In genomic region chr6:37552267-37552666, GRCh38 we compare ENCODE assay signal across 15 cellular contexts.
"Had no signal": no experiment of that assay in that cellular context is flagged by ENCODE, and none has a peak within 500 bp of the region (broad histone marks: within the 10 kb centered on the region; RNA-seq: fewer than 3 reads in every experiment).

No MANE protein-coding gene starts in this region.

- H2AFZ ChIP-seq: hepatocyte had no signal

- H3K27ac ChIP-seq: hepatocyte, spleen, tibial artery had no signal

- H3K27ac Mint-ChIP-seq: activated CD4-positive, alpha-beta memory T cell treated with anti-CD3 and anti-CD28 coated beads, Interleukin-2, amount 10 ng/mL, durations not matched to agents 7 days and 5 days; activated CD8-positive, alpha-beta memory T cell treated with anti-CD3 and anti-CD28 coated beads, Interleukin-2, amount 10 ng/mL, durations not matched to agents 7 days and 5 days; effector memory CD8-positive, alpha-beta T cell; natural killer cell had no signal

- H3K4me3 Mint-ChIP-seq: activated CD4-positive, alpha-beta memory T cell treated with anti-CD3 and anti-CD28 coated beads, Interleukin-2, amount 10 ng/mL, durations not matched to agents 7 days and 5 days; activated CD8-positive, alpha-beta memory T cell treated with anti-CD3 and anti-CD28 coated beads, Interleukin-2, amount 10 ng/mL, durations not matched to agents 7 days and 5 days; activated naive CD8-positive, alpha-beta T cell; effector memory CD8-positive, alpha-beta T cell; natural killer cell had no signal

- H3K36me3 Mint-ChIP-seq: activated CD8-positive, alpha-beta memory T cell treated with anti-CD3 and anti-CD28 coated beads, Interleukin-2, amount 10 ng/mL, durations not matched to agents 7 days and 5 days; activated naive CD8-positive, alpha-beta T cell; natural killer cell had no signal

- H3K36me3 ChIP-seq: spleen, tibial artery had no signal

- H3K9me3 Mint-ChIP-seq: activated CD4-positive, alpha-beta memory T cell treated with anti-CD3 and anti-CD28 coated beads, Interleukin-2, amount 10 ng/mL, durations not matched to agents 7 days and 5 days; effector memory CD8-positive, alpha-beta T cell; natural killer cell had no signal

- H3K9me3 ChIP-seq: spleen, tibial artery had no signal

- H3K4me2 ChIP-seq: hepatocyte had no signal

- ATAC-seq: activated CD8-positive, alpha-beta memory T cell treated with anti-CD3 and anti-CD28 coated beads, Interleukin-2, amount 10 ng/mL, durations not matched to agents 7 days and 5 days; effector memory CD8-positive, alpha-beta T cell; left cardiac atrium; natural killer cell; stimulated activated naive CD8-positive, alpha-beta T cell treated with anti-CD3 and anti-CD28 coated beads, Interleukin-15, Interleukin-2, amounts not matched to agents 100 U/mL and 50 U/mL, for 24 hours had no signal

- H3K27me3 Mint-ChIP-seq: activated CD4-positive, alpha-beta memory T cell treated with anti-CD3 and anti-CD28 coated beads, Interleukin-2, amount 10 ng/mL, durations not matched to agents 7 days and 5 days; activated CD8-positive, alpha-beta memory T cell treated with anti-CD3 and anti-CD28 coated beads, Interleukin-2, amount 10 ng/mL, durations not matched to agents 7 days and 5 days; activated naive CD8-positive, alpha-beta T cell; effector memory CD8-positive, alpha-beta T cell had no signal

- H3K79me2 ChIP-seq: hepatocyte had no signal

- H3K27me3 ChIP-seq: hepatocyte, spleen had no signal

- H3K4me3 ChIP-seq: hepatocyte, spleen, tibial artery had no signal

- DNase-seq: activated CD4-positive, alpha-beta memory T cell treated with anti-CD3 and anti-CD28 coated beads, Interleukin-2, amount 10 ng/mL, durations not matched to agents 7 days and 5 days; activated CD4-positive, alpha-beta T cell treated with anti-CD3 and anti-CD28 coated beads for 4 hours; activated CD8-positive, alpha-beta memory T cell treated with anti-CD3 and anti-CD28 coated beads, Interleukin-2, amount 10 ng/mL, durations not matched to agents 7 days and 5 days; caudate nucleus; effector memory CD8-positive, alpha-beta T cell; left cardiac atrium; mesendoderm; natural killer cell; spleen; stimulated activated CD4-positive, alpha-beta T cell treated with anti-CD3 and anti-CD28 coated beads, Interleukin-4, amount 100 ng/mL, for 4 hours; stimulated activated naive CD8-positive, alpha-beta T cell treated with anti-CD3 and anti-CD28 coated beads, Interleukin-15, Interleukin-2, amounts not matched to agents 100 U/mL and 50 U/mL, for 24 hours; T-helper 2 cell; tibial artery had no signal
